8 cellular contexts compared by ENCODE assay signal in genomic region chr2:74206180-74206688, GRCh38. TPM values are rescaled to one million over a fixed set of nuclear protein-coding genes. Genes with fewer than 3 reads are reported as not detected.
DNase-seq lines count a peak whose midpoint lies in the region; ATAC-seq and TF ChIP-seq lines count a peak whose summit lies in the region.

No MANE protein-coding gene starts in this region.

- POLR2A ChIA-PET in PC-3 (lab: Charles Lee; ENCODE audit: unreplicated experiment) = no interaction called here

- H3K4me2 ChIP-seq in PC-3 (ENCODE audit: low read length) = peak overlapping the region; percentile 69
- H3K4me2 ChIP-seq in mammary epithelial cell (ENCODE audit: insufficient read depth, low read depth, low read length) = peak overlapping the region; percentile 65

- H3K9me3 ChIP-seq in PC-3 (ENCODE audit: low read length) (no peaks in the 10 kb centered on the region), mammary epithelial cell (replicated peaks; ENCODE audit: insufficient read depth, low read length) (no peaks in the 10 kb centered on the region), MG63 (no peaks in the 10 kb centered on the region)

- peaks cover 41% of the 10 kb centered on the region for H4K20me1 ChIP-seq in PC-3 (ENCODE audit: low read length)
- peaks cover 13% of the 10 kb centered on the region for H4K20me1 ChIP-seq in mammary epithelial cell (ENCODE audit: insufficient read depth, low read length)

- dilution Hi-C loops in mammary epithelial cell (cut with HindIII; ENCODE audit: low sequenced_read_pairs) = no loop called here

- BruUV-seq in PC-3 (replicated peaks; lab: Mats Ljungman, UMichigan) (no TSS peak), mammary epithelial cell (replicated peaks; lab: Mats Ljungman, UMichigan) (no TSS peak)

- CTCF ChIA-PET in PC-3 (lab: Charles Lee) (no interaction called here), mammary epithelial cell (lab: Charles Lee; ENCODE audit: low non-redundant PET) (interaction anchor here (0.6 kb wide), 1 partner anchor 27 kb away, joined by 7 read pairs; no protein-coding TSS in a partner anchor)

- in situ Hi-C loops in mammary epithelial cell (cut with MboI; ENCODE audit: low sequenced_read_pairs in 2 of 2) = no loop called here

- TF ChIP-seq CTCF in PC-3 (conservative IDR thresholded peaks at IDR 0.05; ENCODE audit: low read depth, low read length) (no peak), mammary epithelial cell (conservative IDR thresholded peaks at IDR 0.05 in 1 of 2, IDR thresholded peaks at IDR 0.05 in 1 of 2; ENCODE audit: extremely low read depth in 1 of 2, insufficient read depth in 1 of 2, low read depth in 1 of 2, low read length in 2 of 2) (no peak)

- H2AFZ ChIP-seq in PC-3 (ENCODE audit: low read length) = no peak overlapping the region
- no peak overlapping the region for H2AFZ ChIP-seq in mammary epithelial cell (ENCODE audit: low read depth, low read length)

- H3K4me1 ChIP-seq in PC-3 (ENCODE audit: insufficient read depth, low read length) (peaks cover 32% of the 10 kb centered on the region), mammary epithelial cell (ENCODE audit: insufficient read depth, low read length) (peaks cover 24% of the 10 kb centered on the region)

- 50% methylated on average over 6 of the region's 6 CpGs for WGBS in mammary epithelial cell (ENCODE audit: low coverage, missing lambda C conversion rate)

- no peaks in the 10 kb centered on the region for H3K9me2 ChIP-seq in PC-3 (replicated peaks; ENCODE audit: low read length)

- DNase-seq in PC-3 (peak; percentile 27), mammary epithelial cell (no peak), myocyte (ENCODE audit: low read depth) (peak; percentile 94), MG63 (no peak), DMS53 (lab: John Stamatoyannopoulos, UW) (no peak)

- H3K27me3 ChIP-seq in PC-3 (ENCODE audit: low read length) (no peaks in the 10 kb centered on the region), mammary epithelial cell (ENCODE audit: insufficient read depth, low read length) (no peaks in the 10 kb centered on the region), MG63 (no peaks in the 10 kb centered on the region)

- H3K36me3 ChIP-seq in PC-3 (ENCODE audit: low read depth, low read length) (peaks cover 40% of the 10 kb centered on the region), mammary epithelial cell (ENCODE audit: insufficient read depth, low read length) (peaks cover 41% of the 10 kb centered on the region), MG63 (peaks cover 98% of the 10 kb centered on the region)

- no peaks in the 10 kb centered on the region for H3F3A ChIP-seq in PC-3 (ENCODE audit: low read length, unreplicated experiment)

- H3K4me3 ChIP-seq in PC-3 (ENCODE audit: low read length) (peak overlapping the region; percentile 26; the same call in 1 of the 2 replicates), mammary epithelial cell (replicated peaks in 1 of 3; ENCODE audit: insufficient read depth in 1 of 3, low read depth in 2 of 3, low read length in 3 of 3) (no peak overlapping the region), MG63 (no peak overlapping the region)

- intact Hi-C loops in PC-3 (cut with micrococcal nuclease) (no loop called here), mammary epithelial cell (cut with micrococcal nuclease) (loop anchor here (5.0 kb wide), 1 partner anchor 39 kb away; no protein-coding TSS in a partner anchor)

- ATAC-seq in GM18867 (IDR thresholded peaks at IDR 0.05; ENCODE audit: unreplicated experiment) = peak; percentile 79
- peak; percentile 79 for ATAC-seq in HG02642 (IDR thresholded peaks at IDR 0.05; ENCODE audit: poor library complexity, unreplicated experiment)
- no peak for ATAC-seq in PC-3
- no peak for ATAC-seq in HG03196 (IDR thresholded peaks at IDR 0.05; ENCODE audit: unreplicated experiment)

- peak overlapping the region; percentile 70 for H3K27ac ChIP-seq in PC-3 (ENCODE audit: low read length)
- peak overlapping the region; percentile 50 for H3K27ac ChIP-seq in mammary epithelial cell (ENCODE audit: insufficient read depth, low read depth, low read length)

- peaks cover 72% of the 10 kb centered on the region for H3K79me2 ChIP-seq in PC-3 (ENCODE audit: low read length)
- H3K79me2 ChIP-seq in mammary epithelial cell (ENCODE audit: insufficient read depth, low read length) = peaks cover 91% of the 10 kb centered on the region

- H3K9ac ChIP-seq in PC-3 (ENCODE audit: low read length) (no peak overlapping the region), mammary epithelial cell (ENCODE audit: insufficient read depth, low read length) (no peak overlapping the region)

RNA-seq across cellular contexts. Expression of gene MTHFD2, which starts 7.8 kb away (rescaled TPM):
- total RNA-seq in PC-3 (2014; rRNA removed) (115 and 118 TPM in 2 replicates), mammary epithelial cell (100 to 1,000 TPM; 302 to 350 TPM), myocyte (52.9 and 66.1 TPM in 2 replicates)
- 187 TPM for polyA plus RNA-seq in mammary epithelial cell
- 119 TPM for polyA minus RNA-seq in mammary epithelial cell
- 128 TPM for polyA plus RNA-seq in myocyte (2012)
- 445 and 448 TPM in 2 replicates for total RNA-seq in MG63 (2014; rRNA removed; shearing (Covaris generic); ENCODE audit: low replicate concordance)

RNA-seq across cellular contexts. Expression of gene MOB1A, which starts 27.6 kb away (rescaled TPM):
- total RNA-seq in PC-3 (2014; rRNA removed) (51.6 and 69.8 TPM in 2 replicates), mammary epithelial cell (100 to 1,000 TPM; 104 to 125 TPM), myocyte (94.5 and 96.9 TPM in 2 replicates)
- polyA plus RNA-seq in mammary epithelial cell = 36.6 TPM
- polyA minus RNA-seq in mammary epithelial cell = 123 TPM
- polyA plus RNA-seq in myocyte (2012) = 26.2 TPM
- total RNA-seq in MG63 (2014; rRNA removed; shearing (Covaris generic); ENCODE audit: low replicate concordance) = 95.6 and 187 TPM in 2 replicates

RNA-seq across cellular contexts. Expression of gene BOLA3, which starts 58.5 kb away (rescaled TPM):
- 60.9 and 104 TPM in 2 replicates for total RNA-seq in PC-3 (2014; rRNA removed)
- 10 to 100 TPM; 20.5 to 80.6 TPM for total RNA-seq in mammary epithelial cell
- 67.2 TPM for polyA plus RNA-seq in mammary epithelial cell
- not detected for polyA minus RNA-seq in mammary epithelial cell
- 38.8 and 51.5 TPM in 2 replicates for total RNA-seq in myocyte
- polyA plus RNA-seq in myocyte (2012) = 44.5 TPM
- 132 and 206 TPM in 2 replicates for total RNA-seq in MG63 (2014; rRNA removed; shearing (Covaris generic); ENCODE audit: low replicate concordance)

Comparison
In these comparisons a context has a peak if more than half of its experiments do, and no peak if none do; other contexts are left out.
1. ATAC-seq: peak in GM18867 (single experiment) and HG02642 (single experiment); none in PC-3 (single experiment) and HG03196 (single experiment).
2. DNase-seq: peak in PC-3 (single experiment) and myocyte (single experiment); none in mammary epithelial cell (single experiment), MG63 (single experiment) and DMS53 (single experiment).